Comparison of ENCODE assay signal across 18 cellular contexts in genomic region chr2:40516604-40517003, GRCh38.
DNase-seq lines count a peak whose midpoint lies in the region; ATAC-seq, FAIRE-seq and TF ChIP-seq lines count a peak whose summit lies in the region.
"Had no signal": no experiment of that assay in that cellular context is flagged by ENCODE, and none has a peak within 500 bp of the region (broad histone marks: within the 10 kb centered on the region; RNA-seq: fewer than 3 reads in every experiment).

No MANE protein-coding gene starts in this region.

- no peak for TF ChIP-seq CTCF in D721Med (IDR thresholded peaks at IDR 0.05; ENCODE audit: insufficient read depth, missing control alignments)

- DNase-seq in activated CD4-positive, CD25-positive, alpha-beta regulatory T cell (lab: John Stamatoyannopoulos, UW): no peak
- DNase-seq in D721Med (ENCODE audit: insufficient read length, low spot score) (no peak), M059J (ENCODE audit: low read depth) (peak; percentile 40), kidney glomerular epithelial cell (lab: John Stamatoyannopoulos, UW) (peak; percentile 41), NCI-H1417 (lab: John Stamatoyannopoulos, UW) (no peak), hippocampal formation (lab: John Stamatoyannopoulos, UW) (no peak), NCI-H526 treated with DMSO at 0.1 percent for 48 hours (lab: John Stamatoyannopoulos, UW) (no peak)
- DNase-seq: BE2C, DND-41, H7, Karpas-422, MM.1S, NCI-H1092 treated with DMSO at 0.1 percent for 48 hours, NCI-H1694, NCI-H748 treated with DMSO at 0.1 percent for 48 hours, SHP77 treated with DMSO at 0.1 percent for 48 hours had no signal

- peak; percentile 84 for FAIRE-seq in D721Med (lab: Jason Lieb, UNC)
- FAIRE-seq: GM12891 had no signal

- ATAC-seq in activated CD4-positive, CD25-positive, alpha-beta regulatory T cell treated with anti-CD3 and anti-CD28 coated beads, Interleukin-2, amount 50 U/mL, for 24 hours: peak; percentile 53 to 63

Comparison
In these comparisons a context has a peak if more than half of its experiments do, and no peak if none do; other contexts are left out.
1. DNase-seq: peak in M059J (single experiment) and kidney glomerular epithelial cell (single experiment); none in activated CD4-positive, CD25-positive, alpha-beta regulatory T cell (0 of 4), D721Med (single experiment), NCI-H1417 (0 of 3), hippocampal formation (0 of 2) and NCI-H526 treated with DMSO at 0.1 percent for 48 hours (single experiment).